Comparison of ENCODE assay signal across 10 cellular contexts in genomic region chr1:167136191-167136614, GRCh38. TPM values are rescaled to one million over a fixed set of nuclear protein-coding genes. Genes with fewer than 3 reads are reported as not detected.
A peak's percentile ranks its signal among the peaks of the same experiment; 100 is the strongest.
DNase-seq lines count a peak whose midpoint lies in the region; ATAC-seq and TF ChIP-seq lines count a peak whose summit lies in the region.
"Had no signal": no experiment of that assay in that cellular context is flagged by ENCODE, and none has a peak within 500 bp of the region (broad histone marks: within the 10 kb centered on the region; RNA-seq: fewer than 3 reads in every experiment).

No MANE protein-coding gene starts in this region.

- H3K4me2 ChIP-seq in SK-N-SH = no peak overlapping the region

- DNase-seq in SK-N-SH (no peak), RWPE1 (ENCODE audit: low spot score) (peak; percentile 61), glutamatergic neuron (peak; percentile 54), tibial artery (peak in 1 of 2 donors; percentile 71), T-helper 17 cell (no peak)
- no peak for DNase-seq in CD8-positive, alpha-beta memory T cell
- no peak for DNase-seq in stimulated activated naive CD8-positive, alpha-beta T cell treated with anti-CD3 and anti-CD28 coated beads, Interleukin-15, Interleukin-2, amounts not matched to agents 100 U/mL and 50 U/mL, for 24 hours
- DNase-seq: AML-193 had no signal

- no peak for TF ChIP-seq EP300 in SK-N-SH (IDR thresholded peaks at IDR 0.05; ENCODE audit: borderline replicate concordance in 1 of 2, low read depth in 1 of 2, low read length in 1 of 2)

- H3F3A ChIP-seq in SK-N-SH (replicated peaks; ENCODE audit: insufficient read depth) = no peaks in the 10 kb centered on the region

- H3K4me1 ChIP-seq in SK-N-SH (ENCODE audit: control insufficient read depth in 1 of 2, insufficient read depth in 2 of 2, low read depth in 1 of 2, low read length in 1 of 2) = peaks cover 0 to 5% of the 10 kb centered on the region in 2 experiments; a peak in 1 of 4 replicates
- peaks cover 0 to 32% (median 5%) of the 10 kb centered on the region in 4 donors for H3K4me1 ChIP-seq in tibial artery
- no peaks in the 10 kb centered on the region for H3K4me1 ChIP-seq in CD8-positive, alpha-beta memory T cell (ENCODE audit: insufficient read depth, low read length)
- H3K4me1 ChIP-seq: body of pancreas had no signal

- CTCF ChIA-PET in SK-N-SH (lab: Yijun Ruan, JAX) = interaction anchor here (1.4 kb wide), 1 partner anchor 226 kb away, joined by 3 read pairs; no protein-coding TSS in a partner anchor
- CTCF ChIA-PET in RWPE1 (lab: Yijun Ruan, JAX) = no interaction called here
- CTCF ChIA-PET in CD8-positive, alpha-beta memory T cell (lab: Charles Lee) = no interaction called here

- no peaks in the 10 kb centered on the region for H3K9me2 ChIP-seq in SK-N-SH

- H3K27me3 Mint-ChIP-seq in glutamatergic neuron (ENCODE audit: unreplicated experiment) (no peaks in the 10 kb centered on the region), T-helper 17 cell (peaks cover 58% of the 10 kb centered on the region)
- H3K27me3 Mint-ChIP-seq in CD8-positive, alpha-beta memory T cell = peaks cover 14 to 22% of the 10 kb centered on the region in 2 donors

- no peaks in the 10 kb centered on the region for H3K79me2 ChIP-seq in SK-N-SH (ENCODE audit: insufficient read depth)

- TF ChIP-seq RAD21 in SK-N-SH (IDR thresholded peaks at IDR 0.05; ENCODE audit: low read length) = no peak

- no peaks in the 10 kb centered on the region for H4K20me1 ChIP-seq in SK-N-SH (ENCODE audit: insufficient read depth)

- H3K27ac Mint-ChIP-seq in glutamatergic neuron (ENCODE audit: unreplicated experiment) (peak overlapping the region; percentile 89), T-helper 17 cell (no peak overlapping the region)
- no peak overlapping the region for H3K27ac Mint-ChIP-seq in CD8-positive, alpha-beta memory T cell

- no peak overlapping the region for H2AFZ ChIP-seq in SK-N-SH (ENCODE audit: low read depth)

- H3K4me1 Mint-ChIP-seq in glutamatergic neuron (ENCODE audit: low read depth, unreplicated experiment) = peaks cover 24% of the 10 kb centered on the region
- peaks cover 2% of the 10 kb centered on the region for H3K4me1 Mint-ChIP-seq in T-helper 17 cell
- H3K4me1 Mint-ChIP-seq in CD8-positive, alpha-beta memory T cell = no peaks in the 10 kb centered on the region

- peaks cover 2% of the 10 kb centered on the region for H3K9me3 Mint-ChIP-seq in glutamatergic neuron (ENCODE audit: unreplicated experiment)
- no peaks in the 10 kb centered on the region for H3K9me3 Mint-ChIP-seq in CD8-positive, alpha-beta memory T cell

- ATAC-seq in SK-N-SH treated with all-trans-retinoic acid at 6 μM for 48 hours = peak; percentile 72
- no peak for ATAC-seq in T-helper 17 cell
- no peak for ATAC-seq in stimulated activated naive CD8-positive, alpha-beta T cell treated with anti-CD3 and anti-CD28 coated beads, Interleukin-15, Interleukin-2, amounts not matched to agents 100 U/mL and 50 U/mL, for 24 hours
- ATAC-seq: body of pancreas had no signal

- no peaks in the 10 kb centered on the region for H3K9me3 ChIP-seq in SK-N-SH
- H3K9me3 ChIP-seq in tibial artery = no peaks in the 10 kb centered on the region
- no peaks in the 10 kb centered on the region for H3K9me3 ChIP-seq in T-helper 17 cell (ENCODE audit: control insufficient read depth, low read length, poor library complexity, severe bottlenecking)
- no peaks in the 10 kb centered on the region for H3K9me3 ChIP-seq in CD8-positive, alpha-beta memory T cell (ENCODE audit: low read length)
- H3K9me3 ChIP-seq: body of pancreas had no signal

- POLR2A ChIA-PET in SK-N-SH (lab: Yijun Ruan, JAX) (no interaction called here), RWPE1 (lab: Yijun Ruan, JAX; ENCODE audit: low non-redundant PET) (no interaction called here)
- POLR2A ChIA-PET in CD8-positive, alpha-beta memory T cell (lab: Charles Lee) = no interaction called here

- no peak overlapping the region for H3K9ac ChIP-seq in SK-N-SH

- TF ChIP-seq CTCF in SK-N-SH (IDR thresholded peaks at IDR 0.05) (no peak), RWPE1 (conservative IDR thresholded peaks at IDR 0.05; ENCODE audit: low read depth) (no peak), glutamatergic neuron (IDR thresholded peaks at IDR 0.05; ENCODE audit: partially characterized antibody, unreplicated experiment) (no peak), tibial artery (IDR thresholded peaks at IDR 0.05) (no peak)

- H3K4me3 ChIP-seq in SK-N-SH (ENCODE audit: low read depth in 2 of 2, low read length in 1 of 2) (no peak overlapping the region), tibial artery (no peak overlapping the region)
- no peak overlapping the region for H3K4me3 ChIP-seq in CD8-positive, alpha-beta memory T cell (ENCODE audit: low read length)
- H3K4me3 ChIP-seq: body of pancreas had no signal

- H3K36me3 Mint-ChIP-seq in glutamatergic neuron (ENCODE audit: unreplicated experiment) = no peaks in the 10 kb centered on the region
- H3K36me3 Mint-ChIP-seq in T-helper 17 cell (ENCODE audit: low read depth) = no peaks in the 10 kb centered on the region
- H3K36me3 Mint-ChIP-seq in CD8-positive, alpha-beta memory T cell = no peaks in the 10 kb centered on the region

- H3K4me3 Mint-ChIP-seq in glutamatergic neuron (ENCODE audit: unreplicated experiment) (peak overlapping the region; percentile 47), T-helper 17 cell (no peak overlapping the region)
- H3K4me3 Mint-ChIP-seq in CD8-positive, alpha-beta memory T cell = no peak overlapping the region

- 0% methylated on average over 2 of the region's 2 CpGs for WGBS in SK-N-SH (ENCODE audit: low lambda C conversion rate)

- H3K27ac ChIP-seq in SK-N-SH (ENCODE audit: low read depth in 2 of 2, low read length in 1 of 2) (no peak overlapping the region), RWPE1 (peak overlapping the region; percentile 22; the same call in 1 of the 2 replicates), tibial artery (peak overlapping the region; percentile 53 to 75)
- no peak overlapping the region for H3K27ac ChIP-seq in CD8-positive, alpha-beta memory T cell (ENCODE audit: low read depth, low read length)
- H3K27ac ChIP-seq: body of pancreas had no signal

- no peaks in the 10 kb centered on the region; the same call in 1 of the 2 replicates for H3K27me3 ChIP-seq in SK-N-SH (ENCODE audit: insufficient read depth)
- H3K27me3 ChIP-seq in tibial artery = no peaks in the 10 kb centered on the region
- H3K27me3 ChIP-seq in CD8-positive, alpha-beta memory T cell (ENCODE audit: insufficient read depth, low read length, poor library complexity, severe bottlenecking) = peaks cover 3% of the 10 kb centered on the region
- H3K27me3 ChIP-seq: body of pancreas had no signal

- intact Hi-C loops in tibial artery (cut with DNase I; ENCODE audit: low total_unique reads) = no loop called here

- H3K36me3 ChIP-seq in SK-N-SH (replicated peaks in 1 of 2; ENCODE audit: control insufficient read depth in 1 of 2, insufficient read depth in 2 of 2, low read length in 1 of 2) (no peaks in the 10 kb centered on the region), tibial artery (no peaks in the 10 kb centered on the region)
- no peaks in the 10 kb centered on the region for H3K36me3 ChIP-seq in CD8-positive, alpha-beta memory T cell (ENCODE audit: insufficient read depth, low read length)

TF ChIP-seq in SK-N-SH treated with all-trans-retinoic acid at 6 μM for 48 hours, 23 proteins besides CTCF, POLR2A, EP300 and RAD21 (continues in another document):
- TF ChIP-seq GLIS3 (CRISPR knock-in tag; IDR thresholded peaks at IDR 0.05) = no peak
- TF ChIP-seq ZNF8 (CRISPR knock-in tag; IDR thresholded peaks at IDR 0.05) = no peak
- TF ChIP-seq OSR1 (CRISPR knock-in tag; IDR thresholded peaks at IDR 0.05) = no peak
- TF ChIP-seq CREB5 (CRISPR knock-in tag; IDR thresholded peaks at IDR 0.05; ENCODE audit: low read depth) = no peak
- TF ChIP-seq ZC3H10 (CRISPR knock-in tag; IDR thresholded peaks at IDR 0.05) = no peak

TF ChIP-seq in SK-N-SH, 30 proteins besides CTCF, POLR2A, EP300 and RAD21 (continues in another document):
- TF ChIP-seq NFIC (IDR thresholded peaks at IDR 0.05; ENCODE audit: borderline replicate concordance) (no peak), IRF3 (IDR thresholded peaks at IDR 0.05; ENCODE audit: low read depth, low read length) (no peak), CHD2 (IDR thresholded peaks at IDR 0.05; ENCODE audit: low read length, partially characterized antibody) (no peak), POLR2AphosphoS5 (IDR thresholded peaks at IDR 0.05; ENCODE audit: low read depth, low read length) (no peak), TCF12 (IDR thresholded peaks at IDR 0.05) (no peak), FOXM1 (IDR thresholded peaks at IDR 0.05; ENCODE audit: low read depth) (no peak), NRF1 (IDR thresholded peaks at IDR 0.05; ENCODE audit: low read depth, low read length) (no peak), ELF1 (IDR thresholded peaks at IDR 0.05) (no peak), FOXJ3 (CRISPR knock-in tag; IDR thresholded peaks at IDR 0.05) (no peak), RFX5 (IDR thresholded peaks at IDR 0.05; ENCODE audit: low read length) (no peak), TAF1 (IDR thresholded peaks at IDR 0.05; ENCODE audit: borderline replicate concordance, low read depth, low read length) (no peak), SIN3A (IDR thresholded peaks at IDR 0.05; ENCODE audit: borderline replicate concordance, low read depth, low read length) (no peak), TEAD4 (IDR thresholded peaks at IDR 0.05; ENCODE audit: borderline replicate concordance, insufficient read depth) (no peak)

RNA-seq across cellular contexts. Expression of gene STYXL2, which starts 42.3 kb away (rescaled TPM):
- polyA plus RNA-seq in SK-N-SH (2012; rRNA removed) = not detected in 2 replicates
- not detected in 2 replicates for polyA plus RNA-seq in SK-N-SH (2012; cell fraction: cytosol; rRNA removed)
- not detected in 2 replicates for polyA plus RNA-seq in SK-N-SH (2012; cell fraction: nucleus; rRNA removed)
- total RNA-seq in glutamatergic neuron (ENCODE audit: unreplicated experiment) = 0.27 TPM
- total RNA-seq in T-helper 17 cell = not detected
- not detected for total RNA-seq in CD8-positive, alpha-beta memory T cell
- not detected for polyA plus RNA-seq in CD8-positive, alpha-beta memory T cell
- total RNA-seq: body of pancreas had no signal

RNA-seq across cellular contexts. Expression of gene GPA33, which starts 46.0 kb away (rescaled TPM):
- not detected in 2 replicates for polyA plus RNA-seq in SK-N-SH (2012; rRNA removed)
- polyA plus RNA-seq in SK-N-SH (2012; cell fraction: cytosol; rRNA removed) = not detected in 2 replicates
- polyA plus RNA-seq in SK-N-SH (2012; cell fraction: nucleus; rRNA removed) = not detected in 2 replicates
- total RNA-seq in glutamatergic neuron (ENCODE audit: unreplicated experiment) (not detected), T-helper 17 cell (1 to 10 TPM; 5.3 to 7.6 TPM)
- total RNA-seq in CD8-positive, alpha-beta memory T cell = under 1 TPM; 0.66 to 0.97 TPM
- polyA plus RNA-seq in CD8-positive, alpha-beta memory T cell = 19.7 TPM

Comparison
In these comparisons a context has a peak if more than half of its experiments do, and no peak if none do; other contexts are left out.
1. DNase-seq: peak in RWPE1 (single experiment) and glutamatergic neuron (single experiment); none in SK-N-SH (single experiment), T-helper 17 cell (0 of 3), CD8-positive, alpha-beta memory T cell (0 of 5) and stimulated activated naive CD8-positive, alpha-beta T cell treated with anti-CD3 and anti-CD28 coated beads, Interleukin-15, Interleukin-2, amounts not matched to agents 100 U/mL and 50 U/mL, for 24 hours (single experiment).
2. H3K27ac ChIP-seq: peak in RWPE1 (single experiment) and tibial artery (2 of 2); none in SK-N-SH (0 of 2) and CD8-positive, alpha-beta memory T cell (single experiment).